Comparison of ENCODE assay signal across 8 cellular contexts in genomic region chr3:150409527-150410310, GRCh38. TPM values are rescaled to one million over a fixed set of nuclear protein-coding genes. Genes with fewer than 3 reads are reported as not detected.
DNase-seq lines count a peak whose midpoint lies in the region; ATAC-seq and TF ChIP-seq lines count a peak whose summit lies in the region.

No MANE protein-coding gene starts in this region.

- H3K4me3 Mint-ChIP-seq in CD14-positive monocyte, result peak overlapping the region; percentile 98 to 99

- TF ChIP-seq EP300 in neural cell (conservative IDR thresholded peaks at IDR 0.05; ENCODE audit: poor library complexity, severe bottlenecking), result no peak

- peaks cover 0 to 2% (median 0%) of the 10 kb centered on the region in 7 donors for H3K9me3 Mint-ChIP-seq in CD14-positive monocyte

- intact Hi-C loops in CD14-positive monocyte (cut with micrococcal nuclease), result loop anchor here (2.0 to 10.0 kb wide), 5 partner anchors 85 to 355 kb away; partner anchors contain the start of genes EIF2A (in 2 of the 2), SERP1 (in 2 of the 2), SELENOT (in 1 of the 2) and SIAH2 (in 1 of the 2)
- intact Hi-C loops in PC-3 (cut with micrococcal nuclease), result loop anchor here (1.0 to 5.0 kb wide), 5 partner anchors 86 to 442 kb away; partner anchors contain the start of genes EIF2A and SERP1

- TF ChIP-seq CTCF in CD14-positive monocyte (IDR thresholded peaks at IDR 0.05) (peak; percentile 63), PC-3 (conservative IDR thresholded peaks at IDR 0.05; ENCODE audit: low read depth, low read length) (peak; percentile 69), neural cell (IDR thresholded peaks at IDR 0.05; ENCODE audit: poor library complexity, severe bottlenecking) (peak; percentile 62)

- H2AFZ ChIP-seq in PC-3 (ENCODE audit: low read length) (no peak overlapping the region), neural cell (ENCODE audit: low read depth, low read length) (no peak overlapping the region)

- peak; percentile 48 for TF ChIP-seq RAD21 in neural cell (conservative IDR thresholded peaks at IDR 0.05)

- H3K36me3 ChIP-seq in PC-3 (ENCODE audit: low read depth, low read length), result peaks cover 19% of the 10 kb centered on the region
- H3K36me3 ChIP-seq in neural cell (ENCODE audit: insufficient read depth, low read length), result no peaks in the 10 kb centered on the region

- CTCF ChIA-PET in PC-3 (lab: Charles Lee), result interaction anchor here (0.6 to 3.2 kb wide), 7 partner anchors 52 to 183 kb away, joined by 3 to 22 read pairs (median 4); no protein-coding TSS in a partner anchor

- peak overlapping the region; percentile 97 to 99 (median 98) for H3K27ac Mint-ChIP-seq in CD14-positive monocyte

- H3K9me3 ChIP-seq in PC-3 (ENCODE audit: low read length) (no peaks in the 10 kb centered on the region), neural cell (ENCODE audit: low read length) (no peaks in the 10 kb centered on the region)

- peaks cover 36% of the 10 kb centered on the region for H3K4me1 Mint-ChIP-seq in CD14-positive monocyte

- H3K27me3 ChIP-seq in PC-3 (ENCODE audit: low read length), result no peaks in the 10 kb centered on the region
- no peaks in the 10 kb centered on the region for H3K27me3 ChIP-seq in neural cell (ENCODE audit: insufficient read depth, low read depth, low read length)

- H3K4me2 ChIP-seq in PC-3 (ENCODE audit: low read length) (peak overlapping the region; percentile 92), neural cell (ENCODE audit: low read length) (peak overlapping the region; percentile 22)

- no peaks in the 10 kb centered on the region for H3F3A ChIP-seq in PC-3 (ENCODE audit: low read length, unreplicated experiment)
- H3F3A ChIP-seq in neural cell (ENCODE audit: insufficient read depth, low read length, poor library complexity, severe bottlenecking), result peaks cover 9% of the 10 kb centered on the region

- H3K4me1 ChIP-seq in PC-3 (ENCODE audit: insufficient read depth, low read length), result peaks cover 19% of the 10 kb centered on the region

- ATAC-seq in HG03520 (IDR thresholded peaks at IDR 0.05; ENCODE audit: unreplicated experiment) (peak; percentile 32), PC-3 (peak; percentile 15)

- H3K79me2 ChIP-seq in PC-3 (ENCODE audit: low read length) (peaks cover 72% of the 10 kb centered on the region), neural cell (replicated peaks; ENCODE audit: insufficient read depth, low read length) (peaks cover 46% of the 10 kb centered on the region)

- no TSS peak for BruUV-seq in PC-3 (replicated peaks; lab: Mats Ljungman, UMichigan)

- H3K9me2 ChIP-seq in PC-3 (replicated peaks; ENCODE audit: low read length) (peaks cover 3% of the 10 kb centered on the region; the same call in 1 of the 2 replicates), neural cell (ENCODE audit: insufficient read depth, low read length) (no peaks in the 10 kb centered on the region)

- H3K4me3 ChIP-seq in PC-3 (ENCODE audit: low read length), result peak overlapping the region; percentile 87
- peak overlapping the region; percentile 88 for H3K4me3 ChIP-seq in neural cell (ENCODE audit: low read length)

- peak; percentile 37 for TF ChIP-seq POLR2A in GM19099 (IDR thresholded peaks at IDR 0.05; ENCODE audit: extremely low read depth, insufficient read length, low read depth)

- H3K27me3 Mint-ChIP-seq in CD14-positive monocyte (ENCODE audit: low read depth in 3 of 3), result peaks cover 0 to 1% (median 0%) of the 10 kb centered on the region in 3 donors

- H3K27ac ChIP-seq in PC-3 (ENCODE audit: low read length) (peak overlapping the region; percentile 91), neural cell (ENCODE audit: low read length) (peak overlapping the region; percentile 96)

- peaks cover 5 to 6% of the 10 kb centered on the region in 2 donors for H3K36me3 Mint-ChIP-seq in CD14-positive monocyte

- H4K20me1 ChIP-seq in PC-3 (ENCODE audit: low read length), result peaks cover 55% of the 10 kb centered on the region
- H4K20me1 ChIP-seq in neural cell (ENCODE audit: insufficient read depth), result peaks cover 44% of the 10 kb centered on the region

- peak overlapping the region; percentile 92 for H3K9ac ChIP-seq in PC-3 (ENCODE audit: low read length)
- peak overlapping the region; percentile 95 for H3K9ac ChIP-seq in neural cell (ENCODE audit: low read length)

- peak; percentile 84 for DNase-seq in CD14-positive monocyte (ENCODE audit: low spot score)
- peak; percentile 70 for DNase-seq in PC-3
- peak; percentile 54 for DNase-seq in activated T-helper 9 cell treated with anti-CD3 and anti-CD28 coated beads, Interleukin-2, amount 50 U/mL, for 16 hours (ENCODE audit: low read depth)
- peak; percentile 27 for DNase-seq in fibroblast of the conjunctiva (ENCODE audit: low read depth)
- peak; percentile 81 for DNase-seq in superior temporal gyrus (ENCODE audit: extremely low spot score)

- POLR2A ChIA-PET in PC-3 (lab: Charles Lee; ENCODE audit: unreplicated experiment), result interaction anchor here (0.6 to 1.4 kb wide), 4 partner anchors 11 to 226 kb away, joined by 3 to 5 read pairs (median 4); no protein-coding TSS in a partner anchor

TF ChIP-seq in neural cell, 6 proteins besides CTCF, POLR2A, EP300 and RAD21:
- TF ChIP-seq REST (IDR thresholded peaks at IDR 0.05; ENCODE audit: borderline replicate concordance) (no peak), EZH2 (IDR thresholded peaks at IDR 0.05; ENCODE audit: borderline replicate concordance, insufficient read depth, low read length, poor library complexity, severe bottlenecking) (no peak), POLR2AphosphoS5 (IDR thresholded peaks at IDR 0.05) (no peak), MXI1 (conservative IDR thresholded peaks at IDR 0.05; ENCODE audit: poor library complexity, severe bottlenecking) (peak; percentile 2), TAF1 (IDR thresholded peaks at IDR 0.05; ENCODE audit: low read depth) (no peak), SMC3 (conservative IDR thresholded peaks at IDR 0.05; ENCODE audit: poor library complexity) (peak; percentile 27)

RNA-seq across cellular contexts. Expression of gene TSC22D2, which starts 1.6 kb away (rescaled TPM):
- polyA plus RNA-seq in CD14-positive monocyte (1 to 10 TPM; 5.1 to 5.7 TPM), neural cell (11.9 and 15.3 TPM in 2 replicates)
- 9.6 and 15.7 TPM in 2 replicates for total RNA-seq in PC-3 (2014; rRNA removed)
- 16.8 and 25.4 TPM in 2 replicates for polyA minus RNA-seq in neural cell

Comparison
In these comparisons a context has a peak if more than half of its experiments do, and no peak if none do; other contexts are left out.
1. Peak in every context shown above with its lines: DNase-seq, ATAC-seq, H3K4me3 ChIP-seq and H3K27ac ChIP-seq.
2. DNase-seq: peak in every context shown above with its lines; median percentile 84 in CD14-positive monocyte; 81 in superior temporal gyrus; 70 in PC-3; 54 in activated T-helper 9 cell treated with anti-CD3 and anti-CD28 coated beads, Interleukin-2, amount 50 U/mL, for 16 hours; 27 in fibroblast of the conjunctiva.